ENCODE assay signal across 36 cellular contexts in the genomic region with DNA sequence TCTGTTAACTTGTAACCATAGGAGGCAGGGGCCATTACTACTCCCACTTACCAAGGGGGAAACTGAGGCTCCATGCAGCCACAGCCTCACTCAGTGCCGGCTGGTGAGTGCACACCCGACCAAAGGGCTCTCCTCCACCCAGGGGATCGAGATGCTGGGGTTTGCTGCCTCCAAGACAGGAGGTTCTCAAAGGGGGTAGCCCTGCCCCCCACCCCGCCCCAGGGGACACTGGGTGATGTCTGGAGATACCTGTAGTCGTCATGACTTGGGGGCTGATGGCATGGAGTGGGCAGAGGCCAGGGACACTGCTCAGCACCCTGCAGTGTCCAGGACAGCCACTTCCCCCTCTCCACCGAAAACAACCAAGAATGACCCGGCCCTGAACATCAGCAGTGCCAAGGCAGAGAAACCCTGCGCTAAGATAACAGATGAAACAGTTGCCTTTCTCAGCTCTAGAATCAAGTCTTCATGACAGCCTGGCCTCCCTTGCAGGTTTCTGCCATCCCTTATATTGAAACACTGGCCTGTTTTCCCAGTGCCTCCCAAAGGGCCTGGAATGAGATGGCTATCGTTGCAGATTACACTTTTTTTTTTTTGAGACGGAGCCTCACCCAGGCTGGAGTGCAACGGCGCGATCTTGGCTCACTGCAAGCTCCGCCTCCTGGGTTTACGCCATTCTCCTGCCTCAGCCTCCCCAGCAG. TPM values are rescaled to one million over a fixed set of nuclear protein-coding genes. Genes with fewer than 3 reads are reported as not detected.
"Had no signal": no experiment of that assay in that cellular context is flagged by ENCODE, and none has a peak within 500 bp of the region (broad histone marks: within the 10 kb centered on the region; RNA-seq: fewer than 3 reads in every experiment).

No MANE protein-coding gene starts in this region.

- H3K36me3 Mint-ChIP-seq: activated naive CD8-positive, alpha-beta T cell; natural killer cell; stimulated activated memory B cell treated with anti-CD40 and anti-IgM and Interleukin-4, amounts not matched to agents 10 μg/mL and 1 μg/mL and 100 μg/mL, for 72 hours; T-cell had no signal

- ATAC-seq: activated CD4-positive, alpha-beta T cell treated with anti-CD3 and anti-CD28 coated beads for 36 hours; activated CD8-positive, alpha-beta T cell treated with anti-CD3 and anti-CD28 coated beads, Interleukin-2, amount 10 ng/mL, durations not matched to agents 7 days and 5 days; heart right ventricle; left lung; natural killer cell; stimulated activated memory B cell treated with anti-CD40 and anti-IgM and Interleukin-4, amounts not matched to agents 10 μg/mL and 1 μg/mL and 100 μg/mL, for 72 hours; T-cell; upper lobe of right lung had no signal

- H3K27me3 Mint-ChIP-seq: activated naive CD8-positive, alpha-beta T cell; central memory CD8-positive, alpha-beta T cell had no signal

- FAIRE-seq: bronchial epithelial cell, endometrium had no signal

- H3K4me3 ChIP-seq: esophagus squamous epithelium, heart right ventricle, left lung, lung, sigmoid colon, smooth muscle cell, stomach, tibial artery, upper lobe of right lung had no signal

- H3K27ac ChIP-seq: epithelial cell of prostate, esophagus squamous epithelium, heart right ventricle, left lung, sigmoid colon, stomach, tibial artery, upper lobe of right lung had no signal

- H3K9me3 Mint-ChIP-seq: central memory CD8-positive, alpha-beta T cell; dendritic cell treated with granulocyte-macrophage colony-stimulating factor and Interleukin-4, amounts not matched to agents 40 ng/mL and 50 ng/mL, for 4 days; natural killer cell; stimulated activated memory B cell treated with anti-CD40 and anti-IgM and Interleukin-4, amounts not matched to agents 10 μg/mL and 1 μg/mL and 100 μg/mL, for 72 hours; T-cell had no signal

- DNase-seq: activated CD4-positive, alpha-beta T cell treated with anti-CD3 and anti-CD28 coated beads for 36 hours; activated CD4-positive, CD25-positive, alpha-beta regulatory T cell; activated CD8-positive, alpha-beta T cell treated with anti-CD3 and anti-CD28 coated beads, Interleukin-2, amount 10 ng/mL, durations not matched to agents 7 days and 5 days; activated effector memory CD4-positive, alpha-beta T cell treated with Interleukin-2 at 50 U/mL for 16 hours; activated naive CD4-positive, alpha-beta T cell treated with Interleukin-2 at 50 U/mL for 16 hours; activated T-cell treated with anti-CD3 and anti-CD28 coated beads for 4 hours; anterior cingulate cortex; effector CD8-positive, alpha-beta T cell; esophagus squamous epithelium; foreskin melanocyte; heart right ventricle; kidney glomerular epithelial cell; left lung; mesendoderm; natural killer cell; sigmoid colon; stimulated activated CD4-positive, alpha-beta T cell treated with anti-CD3 and anti-CD28 coated beads, Interleukin-1b, Interleukin-23, amount 100 ng/mL, for 48 hours; stimulated activated CD4-positive, alpha-beta T cell treated with anti-CD3 and anti-CD28 coated beads, Interleukin-4, amount 100 ng/mL, for 4 hours; stimulated activated CD8-positive, alpha-beta memory T cell treated with anti-CD3 and anti-CD28 coated beads, Interleukin-4, amount 100 ng/mL, for 48 hours; stomach; T-cell; tibial artery; upper lobe of right lung had no signal

- H3K4me2 ChIP-seq: smooth muscle cell had no signal

- H3K4me3 Mint-ChIP-seq: activated CD4-positive, alpha-beta T cell treated with anti-CD3 and anti-CD28 coated beads for 36 hours; activated CD8-positive, alpha-beta T cell treated with anti-CD3 and anti-CD28 coated beads, Interleukin-2, amount 10 ng/mL, durations not matched to agents 7 days and 5 days; activated naive CD8-positive, alpha-beta T cell; central memory CD8-positive, alpha-beta T cell; dendritic cell treated with granulocyte-macrophage colony-stimulating factor and Interleukin-4, amounts not matched to agents 40 ng/mL and 50 ng/mL, for 4 days; natural killer cell; stimulated activated memory B cell treated with anti-CD40 and anti-IgM and Interleukin-4, amounts not matched to agents 10 μg/mL and 1 μg/mL and 100 μg/mL, for 72 hours; T-cell had no signal

- H3K27ac Mint-ChIP-seq: activated CD4-positive, alpha-beta T cell treated with anti-CD3 and anti-CD28 coated beads for 36 hours; activated CD8-positive, alpha-beta T cell treated with anti-CD3 and anti-CD28 coated beads, Interleukin-2, amount 10 ng/mL, durations not matched to agents 7 days and 5 days; activated naive CD8-positive, alpha-beta T cell; dendritic cell treated with granulocyte-macrophage colony-stimulating factor and Interleukin-4, amounts not matched to agents 40 ng/mL and 50 ng/mL, for 4 days; natural killer cell; stimulated activated memory B cell treated with anti-CD40 and anti-IgM and Interleukin-4, amounts not matched to agents 10 μg/mL and 1 μg/mL and 100 μg/mL, for 72 hours; T-cell had no signal

- H3K36me3 ChIP-seq: esophagus squamous epithelium, heart right ventricle, left lung, sigmoid colon, stomach, tibial artery, upper lobe of right lung had no signal

- H3K9me3 ChIP-seq: esophagus squamous epithelium, heart right ventricle, left lung, sigmoid colon, stomach, tibial artery, upper lobe of right lung had no signal

RNA-seq across cellular contexts. Expression of a gene that starts 29.6 kb away (rescaled TPM):
- total RNA-seq: activated CD4-positive, alpha-beta T cell treated with anti-CD3 and anti-CD28 coated beads for 36 hours; activated CD8-positive, alpha-beta T cell treated with anti-CD3 and anti-CD28 coated beads, Interleukin-2, amount 10 ng/mL, durations not matched to agents 7 days and 5 days; bronchial epithelial cell; glomerular endothelial cell; left lung; lung; mononuclear cell; natural killer cell; posterior vena cava; renal cortical epithelial cell; smooth muscle cell; stomach; T-cell; upper lobe of right lung had no signal
- polyA plus RNA-seq: smooth muscle cell had no signal
